In the genomic region with DNA sequence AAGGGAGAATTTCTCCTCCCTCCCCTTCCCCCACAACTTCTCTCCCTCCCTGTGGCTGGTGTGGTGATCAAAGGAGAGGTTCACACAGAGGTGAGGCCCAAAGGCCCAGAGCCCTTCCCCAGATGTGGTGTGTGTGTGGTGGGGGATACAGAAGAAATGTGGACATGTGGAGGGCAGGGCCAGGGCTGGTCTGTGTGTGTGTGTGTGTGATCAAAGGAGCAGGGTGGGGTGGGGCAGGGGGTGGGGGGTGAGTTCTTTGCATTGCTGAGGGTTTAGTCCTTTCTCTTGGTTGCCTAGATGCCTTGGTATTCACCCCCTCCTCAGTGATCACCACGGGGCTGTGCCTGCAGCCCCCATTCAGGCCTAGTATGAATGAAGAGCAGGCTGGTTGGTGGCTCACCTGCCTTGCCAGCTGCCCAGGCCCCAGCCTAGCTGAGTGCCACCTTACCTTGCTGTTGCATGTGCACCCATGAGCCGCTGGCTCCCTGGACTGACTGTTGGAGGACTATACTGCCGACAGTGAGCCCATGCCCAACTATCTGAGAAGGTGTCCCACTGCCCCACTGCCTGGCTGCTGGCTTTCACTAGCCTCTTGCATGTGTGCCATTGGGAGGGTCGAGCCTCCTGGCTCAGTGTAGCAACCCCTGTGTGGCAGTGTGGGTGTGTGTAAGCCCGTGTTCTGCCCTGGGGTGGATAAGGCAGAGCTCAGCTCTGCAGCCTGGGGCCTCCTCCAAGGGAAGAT, we compare ENCODE assay signal across 24 cellular contexts.
DNase-seq lines count a peak whose midpoint lies in the region; ATAC-seq, FAIRE-seq and TF ChIP-seq lines count a peak whose summit lies in the region.
"Had no signal": no experiment of that assay in that cellular context is flagged by ENCODE, and none has a peak within 500 bp of the region (broad histone marks: within the 10 kb centered on the region; RNA-seq: fewer than 3 reads in every experiment).

No MANE protein-coding gene starts in this region.

- no peaks in the 10 kb centered on the region for H3K9me3 ChIP-seq in right cardiac atrium (ENCODE audit: control insufficient read depth, low read length)
- H3K9me3 ChIP-seq: A549 had no signal

- H3K4me1 Mint-ChIP-seq in mesothelial cell of epicardium = peaks cover 38% of the 10 kb centered on the region
- H3K4me1 Mint-ChIP-seq: activated CD4-positive, alpha-beta T cell treated with anti-CD3 and anti-CD28 coated beads, Interleukin-2, amount 10 ng/mL, durations not matched to agents 24 days and 14 days had no signal

- H3K4me1 ChIP-seq in right cardiac atrium (ENCODE audit: control insufficient read depth, insufficient read depth, low read length) (peaks cover 31% of the 10 kb centered on the region), foreskin keratinocyte (peaks cover 4% of the 10 kb centered on the region)

- H3K36me3 Mint-ChIP-seq in mesothelial cell of epicardium = no peaks in the 10 kb centered on the region

- H3K27ac ChIP-seq in right cardiac atrium (ENCODE audit: low read length) = peak overlapping the region; percentile 75
- H3K27ac ChIP-seq in foreskin keratinocyte = no peak overlapping the region
- H3K27ac ChIP-seq: cardiac muscle cell, KMS-11, SK-N-MC had no signal

- peak in 1 of 3 donors; percentile 56 for DNase-seq in right cardiac atrium
- DNase-seq in cardiac septum (ENCODE audit: low spot score) = no peak
- DNase-seq in bronchial epithelial cell (ENCODE audit: low read depth) = no peak
- DNase-seq in mesothelial cell of epicardium (ENCODE audit: low spot score in 2 of 2, unreplicated experiment in 2 of 2) = no peak
- peak; percentile 52 for DNase-seq in urothelium cell line (ENCODE audit: low spot score)
- no peak for DNase-seq in foreskin keratinocyte
- no peak for DNase-seq in NCI-H1105 treated with DMSO at 0.1 percent for 48 hours (lab: John Stamatoyannopoulos, UW)
- DNase-seq in NOMO-1 treated with DMSO at 0.1 percent for 48 hours (lab: John Stamatoyannopoulos, UW; ENCODE audit: unreplicated experiment) = no peak
- DNase-seq: activated CD4-positive, alpha-beta T cell treated with anti-CD3 and anti-CD28 coated beads, Interleukin-2, amount 10 ng/mL, durations not matched to agents 24 days and 14 days; activated naive CD4-positive, alpha-beta T cell; activated T-cell treated with anti-CD3 and anti-CD28 coated beads, Interleukin-2, amount 50 U/mL, for 48 hours; Calu3; GOT3; head of caudate nucleus; NCI-H1694 treated with DMSO at 0.1 percent for 48 hours; T-helper 17 cell had no signal

- H3K9me3 Mint-ChIP-seq in mesothelial cell of epicardium = peaks cover 9% of the 10 kb centered on the region
- H3K9me3 Mint-ChIP-seq: activated CD4-positive, alpha-beta T cell treated with anti-CD3 and anti-CD28 coated beads, Interleukin-2, amount 10 ng/mL, durations not matched to agents 24 days and 14 days; dendritic cell treated with granulocyte-macrophage colony-stimulating factor and Interleukin-4, amounts not matched to agents 40 ng/mL and 50 ng/mL, for 4 days had no signal

- peak overlapping the region; percentile 90 for H3K27ac Mint-ChIP-seq in mesothelial cell of epicardium
- H3K27ac Mint-ChIP-seq: activated CD4-positive, alpha-beta T cell treated with anti-CD3 and anti-CD28 coated beads, Interleukin-2, amount 10 ng/mL, durations not matched to agents 24 days and 14 days; dendritic cell treated with granulocyte-macrophage colony-stimulating factor and Interleukin-4, amounts not matched to agents 40 ng/mL and 50 ng/mL, for 4 days; T-helper 17 cell had no signal

- FAIRE-seq in bronchial epithelial cell (lab: Jason Lieb, UNC) = peak; percentile 58
- FAIRE-seq in urothelium cell line (lab: Jason Lieb, UNC) = no peak
- FAIRE-seq: A549, GM12892, HTR-8/SVneo had no signal

- no peak for ATAC-seq in right cardiac atrium
- no peak for ATAC-seq in foreskin keratinocyte
- ATAC-seq: left lobe of liver, T-helper 17 cell had no signal

- H3K27me3 ChIP-seq in right cardiac atrium (ENCODE audit: control insufficient read depth, insufficient read depth) = no peaks in the 10 kb centered on the region
- no peaks in the 10 kb centered on the region for H3K27me3 ChIP-seq in bronchial epithelial cell (ENCODE audit: control insufficient read depth, insufficient read depth, low read length)
- no peaks in the 10 kb centered on the region for H3K27me3 ChIP-seq in foreskin keratinocyte
- H3K27me3 ChIP-seq: cardiac muscle cell had no signal

- WGBS in right cardiac atrium = 60% methylated on average over 5 of the region's 5 CpGs

- no peak overlapping the region for H3K4me3 Mint-ChIP-seq in mesothelial cell of epicardium
- H3K4me3 Mint-ChIP-seq: activated CD4-positive, alpha-beta T cell treated with anti-CD3 and anti-CD28 coated beads, Interleukin-2, amount 10 ng/mL, durations not matched to agents 24 days and 14 days; dendritic cell treated with granulocyte-macrophage colony-stimulating factor and Interleukin-4, amounts not matched to agents 40 ng/mL and 50 ng/mL, for 4 days; T-helper 17 cell had no signal

- H3K4me3 ChIP-seq in right cardiac atrium (ENCODE audit: low read length) (no peak overlapping the region), bronchial epithelial cell (ENCODE audit: low read depth, low read length) (no peak overlapping the region)
- H3K4me3 ChIP-seq: A549, cardiac muscle cell, SK-N-MC had no signal

- intact Hi-C loops in right cardiac atrium (cut with DNase I) (loop anchor here in 1 of 4 donors (10.0 kb wide), 1 partner anchor 64 kb away; no protein-coding TSS in a partner anchor), cardiac septum (cut with DNase I) (loop anchor here (5.0 kb wide), 1 partner anchor 103 kb away; a partner anchor contains a TSS)

- no peak for TF ChIP-seq CTCF in bronchial epithelial cell (IDR thresholded peaks at IDR 0.05; ENCODE audit: insufficient read depth, low read length, severe bottlenecking)
- no peak for TF ChIP-seq CTCF in mesothelial cell of epicardium (IDR thresholded peaks at IDR 0.05; ENCODE audit: unreplicated experiment)
- TF ChIP-seq CTCF in foreskin keratinocyte (conservative IDR thresholded peaks at IDR 0.05) = no peak

- no peaks in the 10 kb centered on the region for H3K27me3 Mint-ChIP-seq in mesothelial cell of epicardium (ENCODE audit: low read depth)
- H3K27me3 Mint-ChIP-seq: activated CD4-positive, alpha-beta T cell treated with anti-CD3 and anti-CD28 coated beads, Interleukin-2, amount 10 ng/mL, durations not matched to agents 24 days and 14 days; dendritic cell treated with granulocyte-macrophage colony-stimulating factor and Interleukin-4, amounts not matched to agents 40 ng/mL and 50 ng/mL, for 4 days; T-helper 17 cell had no signal

- no peaks in the 10 kb centered on the region for H3K36me3 ChIP-seq in bronchial epithelial cell (ENCODE audit: control insufficient read depth, insufficient read depth, low read length)
- H3K36me3 ChIP-seq: cardiac muscle cell had no signal
